13 cellular contexts compared by ENCODE assay signal in genomic region chr9:37936965-37937364, GRCh38. TPM values are rescaled to one million over a fixed set of nuclear protein-coding genes. Genes with fewer than 3 reads are reported as not detected.
DNase-seq lines count a peak whose midpoint lies in the region; ATAC-seq, FAIRE-seq and TF ChIP-seq lines count a peak whose summit lies in the region.
"Had no signal": no experiment of that assay in that cellular context is flagged by ENCODE, and none has a peak within 500 bp of the region (broad histone marks: within the 10 kb centered on the region; RNA-seq: fewer than 3 reads in every experiment).

No MANE protein-coding gene starts in this region.

- H3K27me3 ChIP-seq in keratinocyte (ENCODE audit: control insufficient read depth, extremely low read depth, insufficient read depth, low read length): no peaks in the 10 kb centered on the region

- no peak overlapping the region for H3K4me3 ChIP-seq in keratinocyte (ENCODE audit: control insufficient read depth in 2 of 3, extremely low read depth in 1 of 3, insufficient read depth in 2 of 3, low read depth in 1 of 3, low read length in 3 of 3)

- DNase-seq in AG08396 (ENCODE audit: low spot score): peak; percentile 84
- peak; percentile 28 for DNase-seq in NCI-H226
- peak; percentile 76 for DNase-seq in dedifferentiated amniotic fluid mesenchymal stem cell (ENCODE audit: extremely low spot score)
- peak; percentile 79 for DNase-seq in keratinocyte (ENCODE audit: low read depth, low spot score)
- DNase-seq in dermis blood vessel endothelial cell: no peak
- DNase-seq in NOMO-1 treated with DMSO at 0.1 percent for 48 hours (lab: John Stamatoyannopoulos, UW; ENCODE audit: unreplicated experiment): no peak
- DNase-seq in activated naive CD4-positive, alpha-beta T cell (lab: John Stamatoyannopoulos, UW): no peak
- DNase-seq: activated CD4-positive, CD25-positive, alpha-beta regulatory T cell treated with anti-CD3 and anti-CD28 coated beads, Interleukin-2, amount 50 U/mL, for 72 hours; Karpas-422; stimulated activated CD4-positive, alpha-beta T cell treated with anti-CD3 and anti-CD28 coated beads, Interleukin-1b, Interleukin-23, amount 100 ng/mL, for 48 hours had no signal

- H3K9me3 ChIP-seq in keratinocyte (ENCODE audit: control insufficient read depth, low read depth, low read length): no peaks in the 10 kb centered on the region

- H3K27ac ChIP-seq in keratinocyte (ENCODE audit: control insufficient read depth, insufficient read depth, low read length): peak overlapping the region; percentile 58

- H3K36me3 ChIP-seq in keratinocyte (ENCODE audit: control insufficient read depth in 2 of 2, extremely low read depth in 1 of 2, insufficient read depth in 2 of 2, low read length in 2 of 2): peaks cover 19 to 22% of the 10 kb centered on the region in 2 experiments

- H3K4me1 ChIP-seq in keratinocyte (ENCODE audit: control insufficient read depth, extremely low read depth, insufficient read depth, low read length): peaks cover 32% of the 10 kb centered on the region

- dilution Hi-C loops in keratinocyte (cut with MboI; ENCODE audit: extremely low pct_ligation_motif_present, low sequenced_read_pairs): no loop called here

- no peak for TF ChIP-seq CTCF in keratinocyte (optimal IDR thresholded peaks at IDR 0.05 in 1 of 3, IDR thresholded peaks at IDR 0.05 in 1 of 3, conservative IDR thresholded peaks at IDR 0.05 in 1 of 3; ENCODE audit: extremely low read depth in 1 of 3, insufficient read depth in 2 of 3, low read length in 3 of 3)

- peaks cover 11% of the 10 kb centered on the region for H3K79me2 ChIP-seq in keratinocyte (ENCODE audit: control insufficient read depth, insufficient read depth, low read length)

- H3K4me2 ChIP-seq in keratinocyte (ENCODE audit: control insufficient read depth, extremely low read depth, insufficient read depth, low read depth, low read length): peak overlapping the region; percentile 64

- no peak for ATAC-seq in HG02759 (IDR thresholded peaks at IDR 0.05; ENCODE audit: unreplicated experiment)

- H2AFZ ChIP-seq in keratinocyte (ENCODE audit: control insufficient read depth, low read length): no peak overlapping the region

- FAIRE-seq in keratinocyte (lab: Jason Lieb, UNC): peak; percentile 67
- FAIRE-seq: frontal cortex, GM12892 had no signal

- peaks cover 6% of the 10 kb centered on the region for H3K9me1 ChIP-seq in keratinocyte (ENCODE audit: control insufficient read depth, extremely low read depth, insufficient read depth, low read length)

- no peaks in the 10 kb centered on the region for H4K20me1 ChIP-seq in keratinocyte (ENCODE audit: control insufficient read depth, extremely low read depth, insufficient read depth, low read length)

- H3K9ac ChIP-seq in keratinocyte (ENCODE audit: control insufficient read depth, extremely low read depth, insufficient read depth, low read length): peak overlapping the region; percentile 40

RNA-seq across cellular contexts. Expression of gene SLC25A51, which starts 33.0 kb away (rescaled TPM):
- 19.5 to 31.8 TPM (median 22.2 TPM) in 3 replicates for polyA plus RNA-seq in keratinocyte
- 2.2 TPM for polyA plus RNA-seq in keratinocyte (2011; ENCODE audit: low read depth)
- 15.5 and 23.1 TPM in 2 replicates for polyA plus RNA-seq in keratinocyte (2011; cell fraction: cytosol; rRNA removed)
- 22.0 and 22.4 TPM in 2 replicates for polyA plus RNA-seq in keratinocyte (2011; cell fraction: nucleus; rRNA removed)
- 10.5 and 15.1 TPM in 2 replicates for polyA plus RNA-seq in keratinocyte (2012; ENCODE audit: low replicate concordance)
- polyA minus RNA-seq in keratinocyte: 39.0 to 66.1 TPM (median 46.3 TPM) in 3 replicates
- polyA minus RNA-seq in keratinocyte (2011; cell fraction: cytosol; rRNA and poly(A)+ RNA removed): 34.7 TPM
- 20.3 and 47.3 TPM in 2 replicates for polyA minus RNA-seq in keratinocyte (2011; cell fraction: nucleus; rRNA and poly(A)+ RNA removed)
- 71.2 and 93.1 TPM in 2 replicates for total RNA-seq in dermis blood vessel endothelial cell

Comparison
In these comparisons a context has a peak if more than half of its experiments do, and no peak if none do; other contexts are left out.
1. DNase-seq: peak in AG08396 (single experiment), NCI-H226 (single experiment), dedifferentiated amniotic fluid mesenchymal stem cell (single experiment) and keratinocyte (single experiment); none in dermis blood vessel endothelial cell (single experiment), NOMO-1 treated with DMSO at 0.1 percent for 48 hours (single experiment) and activated naive CD4-positive, alpha-beta T cell (0 of 4).